Comparison of ENCODE assay signal across 2 cellular contexts in the genomic region with DNA sequence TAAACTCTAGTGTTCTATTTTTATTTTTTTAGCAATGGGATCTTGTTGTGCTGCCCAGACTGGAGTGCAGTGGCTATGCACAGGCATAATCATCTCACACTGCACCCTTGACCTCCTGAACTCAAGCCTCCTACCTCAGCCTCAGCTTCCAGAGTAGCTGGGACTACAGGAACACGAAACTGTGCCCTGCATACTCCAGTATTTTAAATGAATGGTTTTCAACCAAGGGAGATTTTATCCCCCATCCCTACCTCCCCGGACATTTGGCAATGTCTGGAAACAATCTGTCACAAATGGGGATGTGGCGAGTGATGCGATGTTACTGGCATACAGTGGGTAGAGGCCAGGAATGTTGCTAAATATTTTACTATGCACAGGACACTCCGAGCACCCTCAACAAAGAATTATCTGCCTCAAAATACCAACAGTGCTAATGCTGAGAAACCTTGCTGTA.
A peak's percentile ranks its signal among the peaks of the same experiment; 100 is the strongest.
TF ChIP-seq lines count a peak whose summit lies in the region.

No MANE protein-coding gene starts in this region.

TF ChIP-seq in SK-N-SH, 30 proteins besides CTCF, POLR2A, EP300 and RAD21 (continued from another document and continues in another):
- TF ChIP-seq, protein P1, sequence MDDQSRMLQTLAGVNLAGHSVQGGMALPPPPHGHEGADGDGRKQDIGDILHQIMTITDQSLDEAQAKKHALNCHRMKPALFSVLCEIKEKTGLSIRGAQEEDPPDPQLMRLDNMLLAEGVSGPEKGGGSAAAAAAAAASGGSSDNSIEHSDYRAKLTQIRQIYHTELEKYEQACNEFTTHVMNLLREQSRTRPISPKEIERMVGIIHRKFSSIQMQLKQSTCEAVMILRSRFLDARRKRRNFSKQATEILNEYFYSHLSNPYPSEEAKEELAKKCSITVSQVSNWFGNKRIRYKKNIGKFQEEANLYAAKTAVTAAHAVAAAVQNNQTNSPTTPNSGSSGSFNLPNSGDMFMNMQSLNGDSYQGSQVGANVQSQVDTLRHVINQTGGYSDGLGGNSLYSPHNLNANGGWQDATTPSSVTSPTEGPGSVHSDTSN (IDR thresholded peaks at IDR 0.05): peak; percentile 68
- TF ChIP-seq SIN3A (IDR thresholded peaks at IDR 0.05; ENCODE audit: borderline replicate concordance, low read depth, low read length): peak; percentile 41; the same call in 1 of the 2 replicates
- TF ChIP-seq JUND (IDR thresholded peaks at IDR 0.05): 0 out of 2 replicates have a peak, but pooled peaks have one; percentile 11
- TF ChIP-seq, protein P2, sequence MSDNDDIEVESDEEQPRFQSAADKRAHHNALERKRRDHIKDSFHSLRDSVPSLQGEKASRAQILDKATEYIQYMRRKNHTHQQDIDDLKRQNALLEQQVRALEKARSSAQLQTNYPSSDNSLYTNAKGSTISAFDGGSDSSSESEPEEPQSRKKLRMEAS (IDR thresholded peaks at IDR 0.05; ENCODE audit: low read depth): no peak; the same call in 1 of the 2 replicates
- TF ChIP-seq, protein P3, sequence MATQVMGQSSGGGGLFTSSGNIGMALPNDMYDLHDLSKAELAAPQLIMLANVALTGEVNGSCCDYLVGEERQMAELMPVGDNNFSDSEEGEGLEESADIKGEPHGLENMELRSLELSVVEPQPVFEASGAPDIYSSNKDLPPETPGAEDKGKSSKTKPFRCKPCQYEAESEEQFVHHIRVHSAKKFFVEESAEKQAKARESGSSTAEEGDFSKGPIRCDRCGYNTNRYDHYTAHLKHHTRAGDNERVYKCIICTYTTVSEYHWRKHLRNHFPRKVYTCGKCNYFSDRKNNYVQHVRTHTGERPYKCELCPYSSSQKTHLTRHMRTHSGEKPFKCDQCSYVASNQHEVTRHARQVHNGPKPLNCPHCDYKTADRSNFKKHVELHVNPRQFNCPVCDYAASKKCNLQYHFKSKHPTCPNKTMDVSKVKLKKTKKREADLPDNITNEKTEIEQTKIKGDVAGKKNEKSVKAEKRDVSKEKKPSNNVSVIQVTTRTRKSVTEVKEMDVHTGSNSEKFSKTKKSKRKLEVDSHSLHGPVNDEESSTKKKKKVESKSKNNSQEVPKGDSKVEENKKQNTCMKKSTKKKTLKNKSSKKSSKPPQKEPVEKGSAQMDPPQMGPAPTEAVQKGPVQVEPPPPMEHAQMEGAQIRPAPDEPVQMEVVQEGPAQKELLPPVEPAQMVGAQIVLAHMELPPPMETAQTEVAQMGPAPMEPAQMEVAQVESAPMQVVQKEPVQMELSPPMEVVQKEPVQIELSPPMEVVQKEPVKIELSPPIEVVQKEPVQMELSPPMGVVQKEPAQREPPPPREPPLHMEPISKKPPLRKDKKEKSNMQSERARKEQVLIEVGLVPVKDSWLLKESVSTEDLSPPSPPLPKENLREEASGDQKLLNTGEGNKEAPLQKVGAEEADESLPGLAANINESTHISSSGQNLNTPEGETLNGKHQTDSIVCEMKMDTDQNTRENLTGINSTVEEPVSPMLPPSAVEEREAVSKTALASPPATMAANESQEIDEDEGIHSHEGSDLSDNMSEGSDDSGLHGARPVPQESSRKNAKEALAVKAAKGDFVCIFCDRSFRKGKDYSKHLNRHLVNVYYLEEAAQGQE (IDR thresholded peaks at IDR 0.05; ENCODE audit: low read depth, low read length): no peak
- TF ChIP-seq GABPA (IDR thresholded peaks at IDR 0.05; ENCODE audit: low read depth): no peak
- no peak for TF ChIP-seq GATA2 (CRISPR knock-in tag; IDR thresholded peaks at IDR 0.05)
- TF ChIP-seq, protein P4, sequence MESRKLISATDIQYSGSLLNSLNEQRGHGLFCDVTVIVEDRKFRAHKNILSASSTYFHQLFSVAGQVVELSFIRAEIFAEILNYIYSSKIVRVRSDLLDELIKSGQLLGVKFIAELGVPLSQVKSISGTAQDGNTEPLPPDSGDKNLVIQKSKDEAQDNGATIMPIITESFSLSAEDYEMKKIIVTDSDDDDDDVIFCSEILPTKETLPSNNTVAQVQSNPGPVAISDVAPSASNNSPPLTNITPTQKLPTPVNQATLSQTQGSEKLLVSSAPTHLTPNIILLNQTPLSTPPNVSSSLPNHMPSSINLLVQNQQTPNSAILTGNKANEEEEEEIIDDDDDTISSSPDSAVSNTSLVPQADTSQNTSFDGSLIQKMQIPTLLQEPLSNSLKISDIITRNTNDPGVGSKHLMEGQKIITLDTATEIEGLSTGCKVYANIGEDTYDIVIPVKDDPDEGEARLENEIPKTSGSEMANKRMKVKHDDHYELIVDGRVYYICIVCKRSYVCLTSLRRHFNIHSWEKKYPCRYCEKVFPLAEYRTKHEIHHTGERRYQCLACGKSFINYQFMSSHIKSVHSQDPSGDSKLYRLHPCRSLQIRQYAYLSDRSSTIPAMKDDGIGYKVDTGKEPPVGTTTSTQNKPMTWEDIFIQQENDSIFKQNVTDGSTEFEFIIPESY (IDR thresholded peaks at IDR 0.05; ENCODE audit: borderline replicate concordance, low read depth): no peak
- no peak for TF ChIP-seq RXRA (IDR thresholded peaks at IDR 0.05; ENCODE audit: borderline replicate concordance, low read depth)
- TF ChIP-seq, protein P5, sequence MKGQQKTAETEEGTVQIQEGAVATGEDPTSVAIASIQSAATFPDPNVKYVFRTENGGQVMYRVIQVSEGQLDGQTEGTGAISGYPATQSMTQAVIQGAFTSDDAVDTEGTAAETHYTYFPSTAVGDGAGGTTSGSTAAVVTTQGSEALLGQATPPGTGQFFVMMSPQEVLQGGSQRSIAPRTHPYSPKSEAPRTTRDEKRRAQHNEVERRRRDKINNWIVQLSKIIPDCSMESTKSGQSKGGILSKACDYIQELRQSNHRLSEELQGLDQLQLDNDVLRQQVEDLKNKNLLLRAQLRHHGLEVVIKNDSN (IDR thresholded peaks at IDR 0.05; ENCODE audit: borderline replicate concordance, low read depth): no peak
- TF ChIP-seq NRF1 (IDR thresholded peaks at IDR 0.05; ENCODE audit: low read depth, low read length): no peak
- TF ChIP-seq FOXM1 (IDR thresholded peaks at IDR 0.05; ENCODE audit: low read depth): no peak
- TF ChIP-seq TCF12 (IDR thresholded peaks at IDR 0.05): peak; percentile 76
- TF ChIP-seq, protein P6, sequence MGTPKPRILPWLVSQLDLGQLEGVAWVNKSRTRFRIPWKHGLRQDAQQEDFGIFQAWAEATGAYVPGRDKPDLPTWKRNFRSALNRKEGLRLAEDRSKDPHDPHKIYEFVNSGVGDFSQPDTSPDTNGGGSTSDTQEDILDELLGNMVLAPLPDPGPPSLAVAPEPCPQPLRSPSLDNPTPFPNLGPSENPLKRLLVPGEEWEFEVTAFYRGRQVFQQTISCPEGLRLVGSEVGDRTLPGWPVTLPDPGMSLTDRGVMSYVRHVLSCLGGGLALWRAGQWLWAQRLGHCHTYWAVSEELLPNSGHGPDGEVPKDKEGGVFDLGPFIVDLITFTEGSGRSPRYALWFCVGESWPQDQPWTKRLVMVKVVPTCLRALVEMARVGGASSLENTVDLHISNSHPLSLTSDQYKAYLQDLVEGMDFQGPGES (IDR thresholded peaks at IDR 0.05; ENCODE audit: low read depth, low read length): no peak
- TF ChIP-seq MXI1 (IDR thresholded peaks at IDR 0.05; ENCODE audit: low read depth, low read length): no peak
- peak; percentile 11; the same call in 1 of the 2 replicates for TF ChIP-seq TAF1 (IDR thresholded peaks at IDR 0.05; ENCODE audit: borderline replicate concordance, low read depth, low read length)
- no peak for TF ChIP-seq POLR2AphosphoS5 (IDR thresholded peaks at IDR 0.05; ENCODE audit: low read depth, low read length)

TF ChIP-seq in SK-N-SH treated with all-trans-retinoic acid at 6 μM for 48 hours, 23 proteins besides CTCF, POLR2A, EP300 and RAD21 (continued from another document):
- TF ChIP-seq ZNF565 (CRISPR knock-in tag; conservative IDR thresholded peaks at IDR 0.05; ENCODE audit: low read depth) (no peak), CSDC2 (CRISPR knock-in tag; IDR thresholded peaks at IDR 0.05) (no peak), ARNTL (CRISPR knock-in tag; IDR thresholded peaks at IDR 0.05; ENCODE audit: borderline replicate concordance, low read depth) (no peak), PPARA (CRISPR knock-in tag; IDR thresholded peaks at IDR 0.05; ENCODE audit: borderline replicate concordance) (no peak), RARB (CRISPR knock-in tag; IDR thresholded peaks at IDR 0.05) (no peak), SNAI2 (CRISPR knock-in tag; IDR thresholded peaks at IDR 0.05) (no peak), BACH2 (CRISPR knock-in tag; IDR thresholded peaks at IDR 0.05; ENCODE audit: borderline replicate concordance) (no peak), ISL1 (CRISPR knock-in tag; IDR thresholded peaks at IDR 0.05) (no peak; the same call in 1 of the 2 replicates), TCF4 (CRISPR knock-in tag; IDR thresholded peaks at IDR 0.05; ENCODE audit: borderline replicate concordance) (no peak)
- TF ChIP-seq, protein P7, sequence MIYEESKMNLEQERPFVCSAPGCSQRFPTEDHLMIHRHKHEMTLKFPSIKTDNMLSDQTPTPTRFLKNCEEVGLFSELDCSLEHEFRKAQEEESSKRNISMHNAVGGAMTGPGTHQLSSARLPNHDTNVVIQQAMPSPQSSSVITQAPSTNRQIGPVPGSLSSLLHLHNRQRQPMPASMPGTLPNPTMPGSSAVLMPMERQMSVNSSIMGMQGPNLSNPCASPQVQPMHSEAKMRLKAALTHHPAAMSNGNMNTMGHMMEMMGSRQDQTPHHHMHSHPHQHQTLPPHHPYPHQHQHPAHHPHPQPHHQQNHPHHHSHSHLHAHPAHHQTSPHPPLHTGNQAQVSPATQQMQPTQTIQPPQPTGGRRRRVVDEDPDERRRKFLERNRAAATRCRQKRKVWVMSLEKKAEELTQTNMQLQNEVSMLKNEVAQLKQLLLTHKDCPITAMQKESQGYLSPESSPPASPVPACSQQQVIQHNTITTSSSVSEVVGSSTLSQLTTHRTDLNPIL (CRISPR knock-in tag; IDR thresholded peaks at IDR 0.05; ENCODE audit: low read depth): no peak
- TF ChIP-seq, protein P8, sequence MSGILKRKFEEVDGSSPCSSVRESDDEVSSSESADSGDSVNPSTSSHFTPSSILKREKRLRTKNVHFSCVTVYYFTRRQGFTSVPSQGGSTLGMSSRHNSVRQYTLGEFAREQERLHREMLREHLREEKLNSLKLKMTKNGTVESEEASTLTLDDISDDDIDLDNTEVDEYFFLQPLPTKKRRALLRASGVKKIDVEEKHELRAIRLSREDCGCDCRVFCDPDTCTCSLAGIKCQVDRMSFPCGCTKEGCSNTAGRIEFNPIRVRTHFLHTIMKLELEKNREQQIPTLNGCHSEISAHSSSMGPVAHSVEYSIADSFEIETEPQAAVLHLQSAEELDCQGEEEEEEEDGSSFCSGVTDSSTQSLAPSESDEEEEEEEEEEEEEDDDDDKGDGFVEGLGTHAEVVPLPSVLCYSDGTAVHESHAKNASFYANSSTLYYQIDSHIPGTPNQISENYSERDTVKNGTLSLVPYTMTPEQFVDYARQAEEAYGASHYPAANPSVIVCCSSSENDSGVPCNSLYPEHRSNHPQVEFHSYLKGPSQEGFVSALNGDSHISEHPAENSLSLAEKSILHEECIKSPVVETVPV (CRISPR knock-in tag; IDR thresholded peaks at IDR 0.05): no peak
- TF ChIP-seq, protein P9, sequence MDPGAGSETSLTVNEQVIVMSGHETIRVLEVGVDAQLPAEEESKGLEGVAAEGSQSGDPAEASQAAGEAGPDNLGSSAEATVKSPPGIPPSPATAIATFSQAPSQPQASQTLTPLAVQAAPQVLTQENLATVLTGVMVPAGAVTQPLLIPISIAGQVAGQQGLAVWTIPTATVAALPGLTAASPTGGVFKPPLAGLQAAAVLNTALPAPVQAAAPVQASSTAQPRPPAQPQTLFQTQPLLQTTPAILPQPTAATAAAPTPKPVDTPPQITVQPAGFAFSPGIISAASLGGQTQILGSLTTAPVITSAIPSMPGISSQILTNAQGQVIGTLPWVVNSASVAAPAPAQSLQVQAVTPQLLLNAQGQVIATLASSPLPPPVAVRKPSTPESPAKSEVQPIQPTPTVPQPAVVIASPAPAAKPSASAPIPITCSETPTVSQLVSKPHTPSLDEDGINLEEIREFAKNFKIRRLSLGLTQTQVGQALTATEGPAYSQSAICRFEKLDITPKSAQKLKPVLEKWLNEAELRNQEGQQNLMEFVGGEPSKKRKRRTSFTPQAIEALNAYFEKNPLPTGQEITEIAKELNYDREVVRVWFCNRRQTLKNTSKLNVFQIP (CRISPR knock-in tag; IDR thresholded peaks at IDR 0.05; ENCODE audit: borderline replicate concordance, low read depth): no peak
